ENCODE assay signal across 20 cellular contexts in genomic region chr18:50581517-50581916, GRCh38. TPM values are rescaled to one million over a fixed set of nuclear protein-coding genes. Genes with fewer than 3 reads are reported as not detected.
"Had no signal": no experiment of that assay in that cellular context is flagged by ENCODE, and none has a peak within 500 bp of the region (broad histone marks: within the 10 kb centered on the region; RNA-seq: fewer than 3 reads in every experiment).

No MANE protein-coding gene starts in this region.

- H3K9me3 ChIP-seq: esophagus muscularis mucosa, gastroesophageal sphincter, lower lobe of right lung had no signal

- H3K27ac ChIP-seq: coronary artery, dorsolateral prefrontal cortex, esophagus muscularis mucosa, foreskin keratinocyte, gastroesophageal sphincter, left lung, lower lobe of right lung had no signal

- ATAC-seq: foreskin keratinocyte, gastroesophageal sphincter, left cardiac atrium, left lung, lower lobe of right lung had no signal

- H3K4me1 ChIP-seq: foreskin keratinocyte, gastroesophageal sphincter, left lung, lower lobe of right lung had no signal

- DNase-seq: dermis blood vessel endothelial cell; dorsolateral prefrontal cortex; effector CD4-positive, alpha-beta T cell; effector memory CD4-positive, alpha-beta T cell; foreskin keratinocyte; hippocampal formation; left cardiac atrium; left lung; lower lobe of right lung; mesenchymal stem cell; midbrain had no signal

- H3K4me3 ChIP-seq: coronary artery, dorsolateral prefrontal cortex, esophagus muscularis mucosa, gastroesophageal sphincter, left lung, lower lobe of right lung had no signal

- H3K36me3 ChIP-seq: esophagus muscularis mucosa, gastroesophageal sphincter, left lung, lower lobe of right lung had no signal

- H3K27me3 ChIP-seq: dorsolateral prefrontal cortex, esophagus muscularis mucosa, foreskin keratinocyte, gastroesophageal sphincter, left lung had no signal

RNA-seq across cellular contexts. Expression of gene MAPK4, which starts 21.6 kb away (rescaled TPM):
- total RNA-seq: dermis blood vessel endothelial cell, endothelial cell of umbilical vein, fibroblast of lung, fibroblast of villous mesenchyme, foreskin keratinocyte, lung microvascular endothelial cell, mononuclear cell had no signal
- polyA plus RNA-seq: endothelial cell of umbilical vein, fibroblast of lung, keratinocyte had no signal
